In genomic region chr1:180848191-180848590, GRCh38 we compare ENCODE assay signal across 26 cellular contexts.
"Had no signal": no experiment of that assay in that cellular context is flagged by ENCODE, and none has a peak within 500 bp of the region (broad histone marks: within the 10 kb centered on the region; RNA-seq: fewer than 3 reads in every experiment).

No MANE protein-coding gene starts in this region.

- H3K4me1 ChIP-seq: esophagus squamous epithelium, left lung, prostate gland, right atrium auricular region, sigmoid colon, tibial artery, upper lobe of right lung, uterus had no signal

- H3K27ac ChIP-seq: esophagus squamous epithelium, left lung, neural progenitor cell, prostate gland, right atrium auricular region, sigmoid colon, spleen, testis, tibial artery, upper lobe of right lung, uterus had no signal

- H3K9ac ChIP-seq: neural progenitor cell had no signal

- ATAC-seq: effector memory CD8-positive, alpha-beta T cell; heart right ventricle; left cardiac atrium; left lung; naive thymus-derived CD4-positive, alpha-beta T cell; stimulated activated memory B cell treated with anti-CD40 and anti-IgM and Interleukin-4, amounts not matched to agents 10 μg/mL and 1 μg/mL and 100 μg/mL, for 72 hours; stimulated activated naive CD8-positive, alpha-beta T cell treated with anti-CD3 and anti-CD28 coated beads, Interleukin-15, Interleukin-2, amounts not matched to agents 100 U/mL and 50 U/mL, for 24 hours; upper lobe of right lung had no signal

- DNase-seq: cortex of kidney; effector memory CD8-positive, alpha-beta T cell; erythroblast; esophagus squamous epithelium; foreskin melanocyte; glutamatergic neuron; heart right ventricle; hippocampal formation; left cardiac atrium; left lung; mesenchymal stem cell; naive thymus-derived CD4-positive, alpha-beta T cell; sigmoid colon; spleen; stimulated activated CD4-positive, alpha-beta T cell treated with anti-CD3 and anti-CD28 coated beads, Interleukin-4, amount 100 ng/mL, for 4 hours; stimulated activated naive CD8-positive, alpha-beta T cell treated with anti-CD3 and anti-CD28 coated beads, Interleukin-15, Interleukin-2, amounts not matched to agents 100 U/mL and 50 U/mL, for 24 hours; substantia nigra; testis; tibial artery; upper lobe of right lung; uterus had no signal

- H3K27me3 ChIP-seq: esophagus squamous epithelium, heart right ventricle, left lung, neural progenitor cell, right atrium auricular region, sigmoid colon, spleen, testis, tibial artery, upper lobe of right lung, uterus had no signal

- H3K4me3 ChIP-seq: esophagus squamous epithelium, heart right ventricle, left lung, neural progenitor cell, prostate gland, right atrium auricular region, sigmoid colon, spleen, testis, tibial artery, upper lobe of right lung, uterus had no signal

- H3K36me3 ChIP-seq: esophagus squamous epithelium, left lung, neural progenitor cell, prostate gland, right atrium auricular region, sigmoid colon, tibial artery, uterus had no signal

- FAIRE-seq: endometrium had no signal

- H3K9me3 ChIP-seq: esophagus squamous epithelium, heart right ventricle, left lung, prostate gland, right atrium auricular region, sigmoid colon, testis, tibial artery, upper lobe of right lung, uterus had no signal

- H2AFZ ChIP-seq: neural progenitor cell had no signal

- H3K4me2 ChIP-seq: neural progenitor cell had no signal
